5 cellular contexts compared by ENCODE assay signal in genomic region chr6:2639167-2639566, GRCh38.
"Had no signal": no experiment of that assay in that cellular context is flagged by ENCODE, and none has a peak within 500 bp of the region (broad histone marks: within the 10 kb centered on the region; RNA-seq: fewer than 3 reads in every experiment).

No MANE protein-coding gene starts in this region.

- H3K4me3 ChIP-seq: GM23248 had no signal

- H3K27ac ChIP-seq: GM23248 had no signal

- H3K9ac ChIP-seq: GM23248 had no signal

- H2AFZ ChIP-seq: GM23248 had no signal

- DNase-seq: GM23248, GOT3, H9, HCEC 1CT, KBM-7 had no signal
